22 cellular contexts compared by ENCODE assay signal in genomic region chr1:34980715-34981114, GRCh38. TPM values are rescaled to one million over a fixed set of nuclear protein-coding genes. Genes with fewer than 3 reads are reported as not detected.
DNase-seq lines count a peak whose midpoint lies in the region; ATAC-seq lines count a peak whose summit lies in the region.
"Had no signal": no experiment of that assay in that cellular context is flagged by ENCODE, and none has a peak within 500 bp of the region (broad histone marks: within the 10 kb centered on the region; RNA-seq: fewer than 3 reads in every experiment).

No MANE protein-coding gene starts in this region.

- no peaks in the 10 kb centered on the region for H3K9me3 Mint-ChIP-seq in activated CD4-positive, alpha-beta memory T cell treated with anti-CD3 and anti-CD28 coated beads for 36 hours
- no peaks in the 10 kb centered on the region for H3K9me3 Mint-ChIP-seq in activated CD4-positive, alpha-beta memory T cell treated with anti-CD3 and anti-CD28 coated beads, Interleukin-2, amount 10 ng/mL, durations not matched to agents 7 days and 5 days
- H3K9me3 Mint-ChIP-seq in stimulated activated naive B cell treated with anti-CD40 and anti-IgM and Interleukin-4, amounts not matched to agents 10 μg/mL and 1 μg/mL and 100 μg/mL, for 72 hours = peaks cover 0 to 4% of the 10 kb centered on the region in 2 donors

- H3K36me3 Mint-ChIP-seq in activated CD4-positive, alpha-beta memory T cell treated with anti-CD3 and anti-CD28 coated beads for 36 hours = peaks cover 26% of the 10 kb centered on the region
- peaks cover 29% of the 10 kb centered on the region for H3K36me3 Mint-ChIP-seq in activated CD4-positive, alpha-beta memory T cell treated with anti-CD3 and anti-CD28 coated beads, Interleukin-2, amount 10 ng/mL, durations not matched to agents 7 days and 5 days (ENCODE audit: low read depth)
- H3K36me3 Mint-ChIP-seq in stimulated activated naive B cell treated with anti-CD40 and anti-IgM and Interleukin-4, amounts not matched to agents 10 μg/mL and 1 μg/mL and 100 μg/mL, for 72 hours = peaks cover 19 to 33% of the 10 kb centered on the region in 2 donors

- H3K27ac Mint-ChIP-seq in activated CD4-positive, alpha-beta memory T cell treated with anti-CD3 and anti-CD28 coated beads for 36 hours = peak overlapping the region; percentile 8
- H3K27ac Mint-ChIP-seq in activated CD4-positive, alpha-beta memory T cell treated with anti-CD3 and anti-CD28 coated beads, Interleukin-2, amount 10 ng/mL, durations not matched to agents 7 days and 5 days = no peak overlapping the region
- no peak overlapping the region for H3K27ac Mint-ChIP-seq in stimulated activated naive B cell treated with anti-CD40 and anti-IgM and Interleukin-4, amounts not matched to agents 10 μg/mL and 1 μg/mL and 100 μg/mL, for 72 hours
- H3K27ac Mint-ChIP-seq: T-helper 17 cell had no signal

- H3K27me3 Mint-ChIP-seq in activated CD4-positive, alpha-beta memory T cell treated with anti-CD3 and anti-CD28 coated beads for 36 hours = no peaks in the 10 kb centered on the region
- no peaks in the 10 kb centered on the region for H3K27me3 Mint-ChIP-seq in activated CD4-positive, alpha-beta memory T cell treated with anti-CD3 and anti-CD28 coated beads, Interleukin-2, amount 10 ng/mL, durations not matched to agents 7 days and 5 days
- no peaks in the 10 kb centered on the region for H3K27me3 Mint-ChIP-seq in stimulated activated naive B cell treated with anti-CD40 and anti-IgM and Interleukin-4, amounts not matched to agents 10 μg/mL and 1 μg/mL and 100 μg/mL, for 72 hours
- H3K27me3 Mint-ChIP-seq: T-helper 17 cell had no signal

- CTCF ChIA-PET in activated CD4-positive, alpha-beta memory T cell treated with anti-CD3 and anti-CD28 coated beads for 36 hours (lab: Charles Lee) = no interaction called here
- CTCF ChIA-PET in activated CD4-positive, alpha-beta memory T cell treated with anti-CD3 and anti-CD28 coated beads, Interleukin-2, amount 10 ng/mL, durations not matched to agents 7 days and 5 days (lab: Charles Lee) = no interaction called here

- DNase-seq in activated CD4-positive, alpha-beta memory T cell treated with anti-CD3 and anti-CD28 coated beads for 36 hours = no peak
- no peak for DNase-seq in activated CD4-positive, alpha-beta memory T cell treated with anti-CD3 and anti-CD28 coated beads, Interleukin-2, amount 10 ng/mL, durations not matched to agents 7 days and 5 days
- peak; percentile 33 for DNase-seq in NAMALWA (ENCODE audit: low spot score)
- DNase-seq in stimulated activated naive B cell treated with anti-CD40 and anti-IgM and Interleukin-4, amounts not matched to agents 10 μg/mL and 1 μg/mL and 100 μg/mL, for 72 hours = no peak
- DNase-seq in mucosa of gallbladder (ENCODE audit: low spot score) = no peak
- DNase-seq in NCI-H2171 treated with DMSO at 0.1 percent for 48 hours (lab: John Stamatoyannopoulos, UW) = no peak
- DNase-seq: 8988T; C1 segment of cervical spinal cord; COR-L47; EL; IMR-90; Kasumi-1; MM.1S; NCI-H1105; NCI-H187; NK-92 treated with Interleukin-12 subunit alpha and Interleukin-12 subunit beta, amount 100 ng/mL, for 24 hours; OCI-M1; RPMI8226; SIG-M5; T-helper 17 cell had no signal

- intact Hi-C loops in activated CD4-positive, alpha-beta memory T cell treated with anti-CD3 and anti-CD28 coated beads for 36 hours (cut with micrococcal nuclease) = loop anchor here (10.0 kb wide), 1 partner anchor 116 kb away; no protein-coding TSS in a partner anchor

- no peak overlapping the region for H3K4me3 Mint-ChIP-seq in activated CD4-positive, alpha-beta memory T cell treated with anti-CD3 and anti-CD28 coated beads for 36 hours
- H3K4me3 Mint-ChIP-seq in activated CD4-positive, alpha-beta memory T cell treated with anti-CD3 and anti-CD28 coated beads, Interleukin-2, amount 10 ng/mL, durations not matched to agents 7 days and 5 days = no peak overlapping the region
- H3K4me3 Mint-ChIP-seq in stimulated activated naive B cell treated with anti-CD40 and anti-IgM and Interleukin-4, amounts not matched to agents 10 μg/mL and 1 μg/mL and 100 μg/mL, for 72 hours = peak overlapping the region in 1 of 2 donors; percentile 30
- H3K4me3 Mint-ChIP-seq: T-helper 17 cell had no signal

- ATAC-seq in GM18861 (IDR thresholded peaks at IDR 0.05; ENCODE audit: unreplicated experiment) (peak; percentile 41), GM18868 (IDR thresholded peaks at IDR 0.05; ENCODE audit: unreplicated experiment) (no peak)
- ATAC-seq in stimulated activated naive B cell treated with anti-CD40 and anti-IgM and Interleukin-4, amounts not matched to agents 10 μg/mL and 1 μg/mL and 100 μg/mL, for 72 hours (replicated peaks) = peak; percentile 43 to 44
- ATAC-seq: T-helper 17 cell had no signal

- H3K4me1 Mint-ChIP-seq in activated CD4-positive, alpha-beta memory T cell treated with anti-CD3 and anti-CD28 coated beads for 36 hours (ENCODE audit: low read depth) = peaks cover 32% of the 10 kb centered on the region
- peaks cover 23% of the 10 kb centered on the region for H3K4me1 Mint-ChIP-seq in activated CD4-positive, alpha-beta memory T cell treated with anti-CD3 and anti-CD28 coated beads, Interleukin-2, amount 10 ng/mL, durations not matched to agents 7 days and 5 days
- H3K4me1 Mint-ChIP-seq in stimulated activated naive B cell treated with anti-CD40 and anti-IgM and Interleukin-4, amounts not matched to agents 10 μg/mL and 1 μg/mL and 100 μg/mL, for 72 hours = peaks cover 37 to 54% of the 10 kb centered on the region in 2 donors

- POLR2A ChIA-PET in activated CD4-positive, alpha-beta memory T cell treated with anti-CD3 and anti-CD28 coated beads for 36 hours (lab: Charles Lee) = no interaction called here
- POLR2A ChIA-PET in activated CD4-positive, alpha-beta memory T cell treated with anti-CD3 and anti-CD28 coated beads, Interleukin-2, amount 10 ng/mL, durations not matched to agents 7 days and 5 days (lab: Charles Lee) = no interaction called here

RNA-seq across cellular contexts. Expression of gene TMEM35B, which starts 4.4 kb away (rescaled TPM):
- 10 to 100 TPM; 26.5 to 28.8 TPM for total RNA-seq in activated CD4-positive, alpha-beta memory T cell treated with anti-CD3 and anti-CD28 coated beads for 36 hours
- 10 to 100 TPM; 38.7 to 42.4 TPM for total RNA-seq in activated CD4-positive, alpha-beta memory T cell treated with anti-CD3 and anti-CD28 coated beads, Interleukin-2, amount 10 ng/mL, durations not matched to agents 7 days and 5 days
- total RNA-seq in mucosa of gallbladder = 70.2 TPM

RNA-seq across cellular contexts. Expression of gene ZMYM6, which starts 51.0 kb away (rescaled TPM):
- 10 to 100 TPM; 16.3 to 18.0 TPM for total RNA-seq in activated CD4-positive, alpha-beta memory T cell treated with anti-CD3 and anti-CD28 coated beads for 36 hours
- total RNA-seq in activated CD4-positive, alpha-beta memory T cell treated with anti-CD3 and anti-CD28 coated beads, Interleukin-2, amount 10 ng/mL, durations not matched to agents 7 days and 5 days = 10 to 100 TPM; 20.3 to 22.5 TPM
- 19.6 TPM for total RNA-seq in mucosa of gallbladder

RNA-seq across cellular contexts. Expression of gene DLGAP3, which starts 51.3 kb away (rescaled TPM):
- total RNA-seq in activated CD4-positive, alpha-beta memory T cell treated with anti-CD3 and anti-CD28 coated beads for 36 hours = under 1 TPM; 0.82 to 0.88 TPM
- under 1 TPM; 0.55 to 0.88 TPM for total RNA-seq in activated CD4-positive, alpha-beta memory T cell treated with anti-CD3 and anti-CD28 coated beads, Interleukin-2, amount 10 ng/mL, durations not matched to agents 7 days and 5 days
- total RNA-seq in mucosa of gallbladder = 0.43 TPM
- total RNA-seq: IMR-90 had no signal
